7 cellular contexts compared by ENCODE assay signal in genomic region chr12:56687225-56688128, GRCh38.
DNase-seq lines count a peak whose midpoint lies in the region; ATAC-seq and TF ChIP-seq lines count a peak whose summit lies in the region.

No MANE protein-coding gene starts in this region.

- no peaks in the 10 kb centered on the region for H3K27me3 Mint-ChIP-seq in stimulated activated naive CD8-positive, alpha-beta T cell treated with anti-CD3 and anti-CD28 coated beads, Interleukin-15, Interleukin-2, amounts not matched to agents 100 ng/mL and 50 ng/mL, for 24 hours

- peaks cover 10 to 22% of the 10 kb centered on the region in 2 donors for H3K4me1 ChIP-seq in muscle layer of duodenum (ENCODE audit: control insufficient read depth in 1 of 2, insufficient read depth in 2 of 2, low read length in 2 of 2)

- H3K27ac Mint-ChIP-seq in stimulated activated naive CD8-positive, alpha-beta T cell treated with anti-CD3 and anti-CD28 coated beads, Interleukin-15, Interleukin-2, amounts not matched to agents 100 ng/mL and 50 ng/mL, for 24 hours, result peak overlapping the region; percentile 100

- peak; percentile 55 for DNase-seq in NCI-H774 (lab: John Stamatoyannopoulos, UW)
- DNase-seq in activated T-cell treated with anti-CD3 and anti-CD28 coated beads for 24 hours (ENCODE audit: low read depth), result peak; percentile 47
- DNase-seq in erythroblast (lab: John Stamatoyannopoulos, UW), result peak; percentile 73 to 83

- peaks cover 37% of the 10 kb centered on the region for H3K4me1 Mint-ChIP-seq in stimulated activated naive CD8-positive, alpha-beta T cell treated with anti-CD3 and anti-CD28 coated beads, Interleukin-15, Interleukin-2, amounts not matched to agents 100 ng/mL and 50 ng/mL, for 24 hours (ENCODE audit: low read depth)

- H3K4me3 ChIP-seq in muscle layer of duodenum (ENCODE audit: low read depth in 1 of 2, low read length in 2 of 2), result peak overlapping the region; percentile 78 to 98

- H3K4me3 Mint-ChIP-seq in stimulated activated naive CD8-positive, alpha-beta T cell treated with anti-CD3 and anti-CD28 coated beads, Interleukin-15, Interleukin-2, amounts not matched to agents 100 ng/mL and 50 ng/mL, for 24 hours, result peak overlapping the region; percentile 100

- H3K9me3 ChIP-seq in muscle layer of duodenum (ENCODE audit: control insufficient read depth in 1 of 2, low read length in 2 of 2), result no peaks in the 10 kb centered on the region

- peaks cover 0 to 9% of the 10 kb centered on the region in 2 donors for H3K36me3 ChIP-seq in muscle layer of duodenum (ENCODE audit: control insufficient read depth in 1 of 2, insufficient read depth in 2 of 2, low read length in 2 of 2)

- H3K9me3 Mint-ChIP-seq in stimulated activated naive CD8-positive, alpha-beta T cell treated with anti-CD3 and anti-CD28 coated beads, Interleukin-15, Interleukin-2, amounts not matched to agents 100 ng/mL and 50 ng/mL, for 24 hours, result no peaks in the 10 kb centered on the region

- H3K36me3 Mint-ChIP-seq in stimulated activated naive CD8-positive, alpha-beta T cell treated with anti-CD3 and anti-CD28 coated beads, Interleukin-15, Interleukin-2, amounts not matched to agents 100 ng/mL and 50 ng/mL, for 24 hours (ENCODE audit: low read depth), result peaks cover 38% of the 10 kb centered on the region

- no peak for TF ChIP-seq POLR2A in erythroblast (IDR thresholded peaks at IDR 0.05; ENCODE audit: low read length)

- ATAC-seq in GM18498 (IDR thresholded peaks at IDR 0.05; ENCODE audit: unreplicated experiment) (peak; percentile 36), HG02970 (IDR thresholded peaks at IDR 0.05; ENCODE audit: low FRiP score, unreplicated experiment) (peak; percentile 33)

- H3K27ac ChIP-seq in muscle layer of duodenum (ENCODE audit: low read length), result peak overlapping the region; percentile 99

- no peaks in the 10 kb centered on the region for H3K27me3 ChIP-seq in muscle layer of duodenum (ENCODE audit: low read depth, low read length)

Comparison
In these comparisons a context has a peak if more than half of its experiments do, and no peak if none do; other contexts are left out.
1. Peak in every context shown above with its lines: DNase-seq, ATAC-seq, H3K4me3 ChIP-seq and H3K27ac ChIP-seq.